10 cellular contexts compared by ENCODE assay signal in genomic region chr2:74079522-74080341, GRCh38.
DNase-seq lines count a peak whose midpoint lies in the region; ATAC-seq and TF ChIP-seq lines count a peak whose summit lies in the region.
"Had no signal": no experiment of that assay in that cellular context is flagged by ENCODE, and none has a peak within 500 bp of the region (broad histone marks: within the 10 kb centered on the region; RNA-seq: fewer than 3 reads in every experiment).

No MANE protein-coding gene starts in this region.

- peaks cover 14% of the 10 kb centered on the region for H3K36me3 Mint-ChIP-seq in mesothelial cell of epicardium
- peaks cover 71% of the 10 kb centered on the region for H3K36me3 Mint-ChIP-seq in CD8-positive, alpha-beta T cell

- peak; percentile 68 for ATAC-seq in HG03196 (IDR thresholded peaks at IDR 0.05; ENCODE audit: unreplicated experiment)
- no peak for ATAC-seq in CD8-positive, alpha-beta T cell
- ATAC-seq: gastrocnemius medialis had no signal

- H3K27me3 Mint-ChIP-seq in mesothelial cell of epicardium (ENCODE audit: low read depth): no peaks in the 10 kb centered on the region
- no peaks in the 10 kb centered on the region for H3K27me3 Mint-ChIP-seq in CD8-positive, alpha-beta T cell (ENCODE audit: low read depth)
- H3K27me3 Mint-ChIP-seq: progenitor cell of endocrine pancreas had no signal

- WGBS in esophagus squamous epithelium, 2 donors: 74 to 79% methylated on average over 8 of the region's 8 CpGs

- peaks cover 0 to 10% (median 0%) of the 10 kb centered on the region in 3 donors for H3K4me1 ChIP-seq in esophagus squamous epithelium
- H3K4me1 ChIP-seq in CD8-positive, alpha-beta T cell (ENCODE audit: insufficient read depth, low read length): no peaks in the 10 kb centered on the region
- H3K4me1 ChIP-seq: gastrocnemius medialis had no signal

- POLR2A ChIA-PET in CD8-positive, alpha-beta T cell (lab: Charles Lee): no interaction called here

- H3K27ac Mint-ChIP-seq in mesothelial cell of epicardium: no peak overlapping the region
- H3K27ac Mint-ChIP-seq in CD8-positive, alpha-beta T cell: no peak overlapping the region
- H3K27ac Mint-ChIP-seq: progenitor cell of endocrine pancreas had no signal

- TF ChIP-seq CTCF in GM10266 (IDR thresholded peaks at IDR 0.05; ENCODE audit: control insufficient read depth, insufficient read depth, low read depth, missing control alignments) (no peak), GM20000 (IDR thresholded peaks at IDR 0.05; ENCODE audit: extremely low read depth, missing control alignments) (no peak), esophagus squamous epithelium (IDR thresholded peaks at IDR 0.05) (no peak), mesothelial cell of epicardium (IDR thresholded peaks at IDR 0.05; ENCODE audit: unreplicated experiment) (no peak)
- TF ChIP-seq CTCF in CD8-positive, alpha-beta T cell (IDR thresholded peaks at IDR 0.05): no peak

- H3K27me3 ChIP-seq in esophagus squamous epithelium: no peaks in the 10 kb centered on the region
- no peaks in the 10 kb centered on the region for H3K27me3 ChIP-seq in CD8-positive, alpha-beta T cell (ENCODE audit: insufficient read depth, low read length)
- H3K27me3 ChIP-seq: gastrocnemius medialis had no signal

- H3K4me1 Mint-ChIP-seq in mesothelial cell of epicardium: peaks cover 21% of the 10 kb centered on the region
- peaks cover 2% of the 10 kb centered on the region for H3K4me1 Mint-ChIP-seq in CD8-positive, alpha-beta T cell (ENCODE audit: low read depth)

- CTCF ChIA-PET in CD8-positive, alpha-beta T cell (lab: Charles Lee): interaction anchor here (0.6 to 1.4 kb wide), 4 partner anchors 9 to 256 kb away, joined by 3 to 7 read pairs (median 3); no protein-coding TSS in a partner anchor

- H3K36me3 ChIP-seq in esophagus squamous epithelium: peaks cover 0 to 79% (median 0%) of the 10 kb centered on the region in 3 donors
- peaks cover 24% of the 10 kb centered on the region for H3K36me3 ChIP-seq in CD8-positive, alpha-beta T cell (ENCODE audit: insufficient read depth, low read length)

- intact Hi-C loops in esophagus squamous epithelium (cut with DNase I): no loop called here
- intact Hi-C loops in CD8-positive, alpha-beta T cell (cut with DNase I, micrococcal nuclease): no loop called here

- peak overlapping the region in 1 of 4 donors; percentile 45 for H3K4me3 ChIP-seq in esophagus squamous epithelium
- H3K4me3 ChIP-seq in CD8-positive, alpha-beta T cell (ENCODE audit: low read depth, low read length): no peak overlapping the region
- H3K4me3 ChIP-seq: gastrocnemius medialis had no signal

- H3K9me3 ChIP-seq in esophagus squamous epithelium: no peaks in the 10 kb centered on the region
- no peaks in the 10 kb centered on the region for H3K9me3 ChIP-seq in CD8-positive, alpha-beta T cell (ENCODE audit: low read length)
- H3K9me3 ChIP-seq: gastrocnemius medialis had no signal

- TF ChIP-seq POLR2A in esophagus squamous epithelium (IDR thresholded peaks at IDR 0.05): no peak

- DNase-seq in GM10266 (ENCODE audit: extremely low spot score) (peak; percentile 74), GM20000 (ENCODE audit: low spot score) (peak; percentile 74), esophagus squamous epithelium (lab: John Stamatoyannopoulos, UW) (no peak), amygdala (lab: John Stamatoyannopoulos, UW) (no peak), ACHN (no peak), mesothelial cell of epicardium (ENCODE audit: low spot score in 2 of 2, unreplicated experiment in 2 of 2) (no peak)
- no peak for DNase-seq in CD8-positive, alpha-beta T cell
- DNase-seq: gastrocnemius medialis had no signal

- H3K4me3 Mint-ChIP-seq in mesothelial cell of epicardium: no peak overlapping the region
- no peak overlapping the region for H3K4me3 Mint-ChIP-seq in CD8-positive, alpha-beta T cell

- in situ Hi-C loops in ACHN (cut with HindIII; ENCODE audit: low pct_ligation_motif_present, low pct_unique_long_range_greater_than_20kb, low sequenced_read_pairs): no loop called here

- peak overlapping the region in 3 of 4 donors; percentile 17 to 57 (median 49) for H3K27ac ChIP-seq in esophagus squamous epithelium
- H3K27ac ChIP-seq in CD8-positive, alpha-beta T cell (ENCODE audit: low read depth, low read length): no peak overlapping the region
- H3K27ac ChIP-seq: gastrocnemius medialis had no signal

- no peaks in the 10 kb centered on the region for H3K9me3 Mint-ChIP-seq in mesothelial cell of epicardium
- no peaks in the 10 kb centered on the region for H3K9me3 Mint-ChIP-seq in CD8-positive, alpha-beta T cell

Comparison
In these comparisons a context has a peak if more than half of its experiments do, and no peak if none do; other contexts are left out.
1. DNase-seq: peak in GM10266 (single experiment) and GM20000 (single experiment); none in esophagus squamous epithelium (single experiment), amygdala (0 of 56), ACHN (single experiment), mesothelial cell of epicardium (0 of 2) and CD8-positive, alpha-beta T cell (0 of 7).